ENCODE assay signal across 1 cellular context in genomic region chr20:38685853-38686473, GRCh38.
TF ChIP-seq lines count a peak whose summit lies in the region.

No MANE protein-coding gene starts in this region.

TF ChIP-seq in HepG2, 621 proteins besides CTCF, POLR2A, EP300 and RAD21 (continued from another document and continues in another):
- TF ChIP-seq MYNN (CRISPR knock-in tag; IDR thresholded peaks at IDR 0.05; ENCODE audit: low read depth) (peak; percentile 80; the same call in 1 of the 2 replicates), KLF12 (CRISPR knock-in tag; IDR thresholded peaks at IDR 0.05; ENCODE audit: borderline replicate concordance) (peak; percentile 83; the same call in 1 of the 2 replicates), PREB (CRISPR knock-in tag; IDR thresholded peaks at IDR 0.05) (peak; percentile 46; the same call in 1 of the 2 replicates), ZNF567 (CRISPR knock-in tag; IDR thresholded peaks at IDR 0.05; ENCODE audit: borderline replicate concordance) (no peak), ZBED4 (CRISPR knock-in tag; IDR thresholded peaks at IDR 0.05; ENCODE audit: borderline replicate concordance) (peak; percentile 92), ZNF503 (CRISPR knock-in tag; IDR thresholded peaks at IDR 0.05) (peak; percentile 73; the same call in 1 of the 2 replicates), ESRRA (CRISPR knock-in tag; IDR thresholded peaks at IDR 0.05; ENCODE audit: low read depth) (no peak), ZNF672 (CRISPR knock-in tag; IDR thresholded peaks at IDR 0.05) (no peak), ZNF552 (CRISPR knock-in tag; IDR thresholded peaks at IDR 0.05; ENCODE audit: borderline replicate concordance) (no peak), KDM2A (CRISPR knock-in tag; IDR thresholded peaks at IDR 0.05; ENCODE audit: borderline replicate concordance, low read depth) (peak; percentile 88), JDP2 (CRISPR knock-in tag; IDR thresholded peaks at IDR 0.05; ENCODE audit: borderline replicate concordance) (peak; percentile 81; the same call in 1 of the 2 replicates), ZNF317 (CRISPR knock-in tag; IDR thresholded peaks at IDR 0.05) (peak; percentile 75; the same call in 1 of the 2 replicates), ZNF576 (CRISPR knock-in tag; IDR thresholded peaks at IDR 0.05) (no peak), HNRNPUL1 (IDR thresholded peaks at IDR 0.05; ENCODE audit: low read depth, low read length) (no peak), POLR2G (IDR thresholded peaks at IDR 0.05; ENCODE audit: low read depth, low read length) (no peak), ZNF563 (CRISPR knock-in tag; IDR thresholded peaks at IDR 0.05) (peak; percentile 88), POLR2AphosphoS5 (IDR thresholded peaks at IDR 0.05; ENCODE audit: low read depth, low read length) (no peak), ZNF382 (CRISPR knock-in tag; IDR thresholded peaks at IDR 0.05; ENCODE audit: borderline replicate concordance) (no peak), IRF9 (CRISPR knock-in tag; IDR thresholded peaks at IDR 0.05; ENCODE audit: borderline replicate concordance) (peak; percentile 84), AGO1 (IDR thresholded peaks at IDR 0.05; ENCODE audit: low read depth, low read length, poor library complexity, severe bottlenecking) (no peak), SALL1 (CRISPR knock-in tag; IDR thresholded peaks at IDR 0.05) (peak; percentile 98), PRDM15 (CRISPR knock-in tag; IDR thresholded peaks at IDR 0.05) (peak; percentile 81), TEAD2 (CRISPR knock-in tag; IDR thresholded peaks at IDR 0.05) (peak; percentile 95; the same call in 1 of the 2 replicates), PHF5A (CRISPR knock-in tag; IDR thresholded peaks at IDR 0.05; ENCODE audit: low read depth, unreplicated experiment) (no peak), PHF20 (CRISPR knock-in tag; IDR thresholded peaks at IDR 0.05) (peak; percentile 49; the same call in 1 of the 2 replicates), ZNF777 (CRISPR knock-in tag; IDR thresholded peaks at IDR 0.05) (0 out of 2 replicates have a peak, but pooled peaks have one; percentile 61), ZNF17 (CRISPR knock-in tag; IDR thresholded peaks at IDR 0.05) (0 out of 2 replicates have a peak, but pooled peaks have one; percentile 61), ZBTB43 (CRISPR knock-in tag; conservative IDR thresholded peaks at IDR 0.05) (peak; percentile 97), SMYD3 (CRISPR knock-in tag; IDR thresholded peaks at IDR 0.05) (peak; percentile 88; the same call in 1 of the 2 replicates), FOXA1 (IDR thresholded peaks at IDR 0.05) (no peak), FOXA1 (CRISPR knock-in tag; IDR thresholded peaks at IDR 0.05) (0 out of 2 replicates have a peak, but pooled peaks have one; percentile 24), ZNF124 (CRISPR knock-in tag; IDR thresholded peaks at IDR 0.05) (peak; percentile 95), PTBP1 (IDR thresholded peaks at IDR 0.05; ENCODE audit: low read depth, low read length, poor library complexity, severe bottlenecking) (no peak), ZNF225 (CRISPR knock-in tag; IDR thresholded peaks at IDR 0.05) (peak; percentile 62; the same call in 1 of the 2 replicates), THRA (CRISPR knock-in tag; IDR thresholded peaks at IDR 0.05; ENCODE audit: borderline replicate concordance) (peak; percentile 92), ZSCAN29 (CRISPR knock-in tag; conservative IDR thresholded peaks at IDR 0.05) (peak; percentile 80), ELK4 (CRISPR knock-in tag; IDR thresholded peaks at IDR 0.05; ENCODE audit: borderline replicate concordance) (peak; percentile 45; the same call in 1 of the 2 replicates), KDM5B (CRISPR knock-in tag; IDR thresholded peaks at IDR 0.05; ENCODE audit: borderline replicate concordance) (peak; percentile 79), ZNF430 (CRISPR knock-in tag; IDR thresholded peaks at IDR 0.05) (peak; percentile 90), NR2F6 (IDR thresholded peaks at IDR 0.05) (no peak), NR2F6 (CRISPR knock-in tag; IDR thresholded peaks at IDR 0.05) (peak; percentile 70), MAX (IDR thresholded peaks at IDR 0.05) (no peak), TRIM22 (IDR thresholded peaks at IDR 0.05) (no peak), MXI1 (IDR thresholded peaks at IDR 0.05; ENCODE audit: borderline replicate concordance, low read depth, low read length) (no peak), FOSL2 (CRISPR knock-in tag; IDR thresholded peaks at IDR 0.05) (peak; percentile 78), PLRG1 (conservative IDR thresholded peaks at IDR 0.05) (no peak), MEIS2 (CRISPR knock-in tag; IDR thresholded peaks at IDR 0.05) (peak; percentile 96)
